Comparison of ENCODE assay signal across 1 cellular context in the genomic region with DNA sequence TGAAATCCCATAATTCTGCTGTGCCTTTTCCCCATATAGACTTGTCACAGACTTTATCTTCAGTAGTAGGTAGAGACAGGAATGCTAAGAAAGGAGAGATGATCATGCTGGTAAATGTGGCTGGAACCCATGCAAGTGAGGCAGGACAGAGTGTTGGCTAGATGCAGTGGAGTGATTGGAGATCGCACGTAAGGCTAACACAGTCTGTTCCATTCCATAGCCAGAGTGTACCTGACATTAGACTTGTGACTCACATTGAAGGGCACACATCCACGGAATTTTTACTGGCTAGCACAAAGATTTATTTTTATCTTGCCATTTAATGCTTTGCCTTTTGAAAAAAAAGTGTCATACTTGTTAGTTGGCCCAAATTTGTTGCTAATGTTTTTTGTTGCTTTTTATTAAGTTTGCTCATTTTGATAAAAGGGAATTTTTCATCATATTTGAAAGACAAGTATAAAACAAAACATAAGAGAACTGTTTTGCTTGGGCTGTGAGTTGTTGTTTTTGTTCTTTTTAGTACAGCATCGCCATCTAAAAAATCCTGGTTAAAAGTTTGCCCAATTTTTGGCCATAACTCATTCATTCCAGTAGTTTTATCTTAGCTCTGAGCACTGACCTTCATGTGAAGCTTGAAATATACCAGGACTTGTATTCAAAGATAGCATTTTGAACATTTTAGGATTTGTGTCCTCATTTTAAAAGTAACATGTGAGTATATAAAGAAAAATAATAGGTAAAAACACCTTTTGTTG.
TF ChIP-seq lines count a peak whose summit lies in the region.

No MANE protein-coding gene starts in this region.

TF ChIP-seq in IMR-90, 13 proteins besides CTCF, POLR2A, EP300 and RAD21:
- TF ChIP-seq MAFK (IDR thresholded peaks at IDR 0.05; ENCODE audit: low read depth, low read length) = no peak
- TF ChIP-seq RFX5 (IDR thresholded peaks at IDR 0.05; ENCODE audit: low read depth, low read length) = no peak
- TF ChIP-seq RCOR1 (IDR thresholded peaks at IDR 0.05; ENCODE audit: insufficient replicate concordance, low read length) = no peak
